Comparison of ENCODE assay signal across 22 cellular contexts in genomic region chr3:52306978-52307377, GRCh38. TPM values are rescaled to one million over a fixed set of nuclear protein-coding genes. Genes with fewer than 3 reads are reported as not detected.
DNase-seq lines count a peak whose midpoint lies in the region; ATAC-seq and TF ChIP-seq lines count a peak whose summit lies in the region.
"Had no signal": no experiment of that assay in that cellular context is flagged by ENCODE, and none has a peak within 500 bp of the region (broad histone marks: within the 10 kb centered on the region; RNA-seq: fewer than 3 reads in every experiment).

No MANE protein-coding gene starts in this region.

- no peak overlapping the region for H2BK120ac ChIP-seq in trophoblast cell (ENCODE audit: insufficient read depth, low read length, poor library complexity)

- H3K4ac ChIP-seq in trophoblast cell (ENCODE audit: low read depth, low read length): no peak overlapping the region

- TF ChIP-seq CTCF in CD4-positive, alpha-beta T cell (IDR thresholded peaks at IDR 0.05): no peak
- TF ChIP-seq CTCF in Peyer's patch (IDR thresholded peaks at IDR 0.05): no peak

- H3K9ac ChIP-seq in trophoblast cell (ENCODE audit: low read length): no peak overlapping the region

- TF ChIP-seq POLR2A in Peyer's patch (IDR thresholded peaks at IDR 0.05): no peak

- in situ Hi-C loops in KBM-7 (cut with MboI; ENCODE audit: low pct_unique_long_range_greater_than_20kb, low sequenced_read_pairs): no loop called here

- no peak overlapping the region for H2AFZ ChIP-seq in trophoblast cell (ENCODE audit: insufficient read depth, low read length, poor library complexity)

- H3K4me2 ChIP-seq in trophoblast cell (ENCODE audit: low read length): no peak overlapping the region

- H4K91ac ChIP-seq in trophoblast cell (ENCODE audit: low read depth, low read length): no peak overlapping the region

- no peak overlapping the region for H4K12ac ChIP-seq in trophoblast cell (ENCODE audit: low read depth, low read length)

- no peak overlapping the region for H3K27ac ChIP-seq in CD4-positive, alpha-beta T cell (ENCODE audit: low read depth, low read length)
- H3K27ac ChIP-seq in Peyer's patch (peak overlapping the region in 3 of 4 donors; percentile 15 to 84 (median 71)), trophoblast cell (ENCODE audit: low read depth, low read length) (no peak overlapping the region)
- H3K27ac ChIP-seq: C4-2B, SJSA1 had no signal

- H3K23ac ChIP-seq in trophoblast cell (ENCODE audit: low read length): no peak overlapping the region

- H3K14ac ChIP-seq in trophoblast cell (ENCODE audit: low read length): no peak overlapping the region

- no CpG with 5 or more reads among the region's 4 CpGs for WGBS in trophoblast cell (ENCODE audit: extremely low coverage, insufficient coverage, insufficient read length)

- no peak overlapping the region for H3K18ac ChIP-seq in trophoblast cell (ENCODE audit: low read length)

- peaks cover 30% of the 10 kb centered on the region for H3K4me1 Mint-ChIP-seq in CD4-positive, alpha-beta T cell (ENCODE audit: low read depth)
- H3K4me1 Mint-ChIP-seq in immature natural killer cell: peaks cover 57 to 62% of the 10 kb centered on the region in 2 donors
- peaks cover 69% of the 10 kb centered on the region for H3K4me1 Mint-ChIP-seq in stimulated activated effector memory CD8-positive, alpha-beta T cell treated with anti-CD3 and anti-CD28 coated beads, Interleukin-12 subunit alpha, Interleukin-12 subunit beta, amount 100 ng/mL, for 72 hours

- POLR2A ChIA-PET in CD4-positive, alpha-beta T cell (lab: Charles Lee): interaction anchor here (1.0 to 1.4 kb wide), 2 partner anchors 20 to 85 kb away, joined by 3 to 6 read pairs; partner anchors contain the start of gene GLYCTK

- peaks cover 0 to 33% (median 13%) of the 10 kb centered on the region in 4 donors for H3K4me1 ChIP-seq in Peyer's patch
- H3K4me1 ChIP-seq in trophoblast cell (ENCODE audit: control insufficient read depth in 1 of 2, insufficient read depth in 2 of 2, low read length in 2 of 2): peaks cover 0 to 2% of the 10 kb centered on the region in 2 experiments
- H3K4me1 ChIP-seq: HAP-1 had no signal

- H3K36me3 ChIP-seq in Peyer's patch (peaks cover 0 to 5% (median 0%) of the 10 kb centered on the region in 3 donors), trophoblast cell (ENCODE audit: control insufficient read depth in 1 of 2, insufficient read depth in 2 of 2, low read length in 2 of 2) (no peaks in the 10 kb centered on the region)
- H3K36me3 ChIP-seq: HAP-1, SJSA1 had no signal

- no peak overlapping the region for H3K4me3 ChIP-seq in Peyer's patch
- no peak overlapping the region for H3K4me3 ChIP-seq in trophoblast cell (ENCODE audit: low read depth, low read length)
- H3K4me3 ChIP-seq: HAP-1, SJSA1 had no signal

- no peak overlapping the region for H4K8ac ChIP-seq in trophoblast cell (ENCODE audit: low read depth, low read length)

- H3K4me3 Mint-ChIP-seq in CD4-positive, alpha-beta T cell: no peak overlapping the region
- H3K4me3 Mint-ChIP-seq in immature natural killer cell: peak overlapping the region in 2 of 5 donors; percentile 67 to 68
- peak overlapping the region; percentile 15 for H3K4me3 Mint-ChIP-seq in stimulated activated effector memory CD8-positive, alpha-beta T cell treated with anti-CD3 and anti-CD28 coated beads, Interleukin-12 subunit alpha, Interleukin-12 subunit beta, amount 100 ng/mL, for 72 hours
- H3K4me3 Mint-ChIP-seq: B cell had no signal

- H3K27me3 Mint-ChIP-seq in CD4-positive, alpha-beta T cell: no peaks in the 10 kb centered on the region
- H3K27me3 Mint-ChIP-seq in immature natural killer cell (ENCODE audit: low read depth in 3 of 3): peaks cover 0 to 10% (median 1%) of the 10 kb centered on the region in 3 donors
- H3K27me3 Mint-ChIP-seq: B cell; CD8-positive, alpha-beta memory T cell had no signal

- intact Hi-C loops in CD4-positive, alpha-beta T cell (cut with DNase I, micrococcal nuclease): no loop called here

- H3K9me3 ChIP-seq in CD4-positive, alpha-beta T cell (ENCODE audit: control insufficient read depth, low read length): no peaks in the 10 kb centered on the region
- H3K9me3 ChIP-seq in Peyer's patch: no peaks in the 10 kb centered on the region
- H3K9me3 ChIP-seq in trophoblast cell (ENCODE audit: insufficient read depth, low read depth, low read length): no peaks in the 10 kb centered on the region
- H3K9me3 ChIP-seq: HAP-1, SJSA1 had no signal

- no peaks in the 10 kb centered on the region for H3K79me1 ChIP-seq in trophoblast cell (ENCODE audit: low read length)

- CTCF ChIA-PET in CD4-positive, alpha-beta T cell (lab: Charles Lee): no interaction called here

- DNase-seq in CD4-positive, alpha-beta T cell: no peak
- no peak for DNase-seq in Peyer's patch
- no peak for DNase-seq in immature natural killer cell
- no peak for DNase-seq in stimulated activated effector memory CD8-positive, alpha-beta T cell treated with anti-CD3 and anti-CD28 coated beads, Interleukin-12 subunit alpha, Interleukin-12 subunit beta, amount 100 ng/mL, for 72 hours (ENCODE audit: low spot score in 2 of 2)
- DNase-seq in EL: no peak
- DNase-seq in trophoblast cell: no peak
- DNase-seq in KBM-7: no peak
- DNase-seq: DMS 273 treated with DMSO at 0.1 percent for 48 hours, DMS79, GF-D8, GOT3, Karpas-422, NCI-H187 treated with DMSO at 0.1 percent for 48 hours, NCI-H345, NCI-H510A treated with DMSO at 0.1 percent for 48 hours, PC-3, Right ventricle myocardium superior had no signal

- ATAC-seq in CD4-positive, alpha-beta T cell (ENCODE audit: poor library complexity): no peak
- no peak for ATAC-seq in stimulated activated effector memory CD8-positive, alpha-beta T cell treated with anti-CD3 and anti-CD28 coated beads, Interleukin-12 subunit alpha, Interleukin-12 subunit beta, amount 100 ng/mL, for 72 hours
- ATAC-seq: PC-3 had no signal

- peak overlapping the region; percentile 77 for H3K27ac Mint-ChIP-seq in CD4-positive, alpha-beta T cell
- H3K27ac Mint-ChIP-seq in immature natural killer cell: peak overlapping the region; percentile 78 to 96 (median 94)
- peak overlapping the region; percentile 77 for H3K27ac Mint-ChIP-seq in stimulated activated effector memory CD8-positive, alpha-beta T cell treated with anti-CD3 and anti-CD28 coated beads, Interleukin-12 subunit alpha, Interleukin-12 subunit beta, amount 100 ng/mL, for 72 hours

- no peaks in the 10 kb centered on the region for H3K79me2 ChIP-seq in trophoblast cell (ENCODE audit: control insufficient read depth, insufficient read depth, low read length, poor library complexity)

- H2AK5ac ChIP-seq in trophoblast cell (ENCODE audit: low read length): no peak overlapping the region

- H2BK12ac ChIP-seq in trophoblast cell (ENCODE audit: low read length): no peak overlapping the region

- peaks cover 18% of the 10 kb centered on the region for H3K36me3 Mint-ChIP-seq in CD4-positive, alpha-beta T cell (ENCODE audit: low read depth)
- H3K36me3 Mint-ChIP-seq in immature natural killer cell: peaks cover 0 to 6% (median 4%) of the 10 kb centered on the region in 3 donors
- H3K36me3 Mint-ChIP-seq in stimulated activated effector memory CD8-positive, alpha-beta T cell treated with anti-CD3 and anti-CD28 coated beads, Interleukin-12 subunit alpha, Interleukin-12 subunit beta, amount 100 ng/mL, for 72 hours: no peaks in the 10 kb centered on the region

- no peaks in the 10 kb centered on the region for H3K9me3 Mint-ChIP-seq in CD4-positive, alpha-beta T cell
- no peaks in the 10 kb centered on the region for H3K9me3 Mint-ChIP-seq in immature natural killer cell
- no peaks in the 10 kb centered on the region for H3K9me3 Mint-ChIP-seq in stimulated activated effector memory CD8-positive, alpha-beta T cell treated with anti-CD3 and anti-CD28 coated beads, Interleukin-12 subunit alpha, Interleukin-12 subunit beta, amount 100 ng/mL, for 72 hours
- H3K9me3 Mint-ChIP-seq: CD8-positive, alpha-beta memory T cell had no signal

- no peak overlapping the region for H2BK5ac ChIP-seq in trophoblast cell (ENCODE audit: low read depth, low read length, poor library complexity)

- H3K27me3 ChIP-seq in CD4-positive, alpha-beta T cell (ENCODE audit: control insufficient read depth, insufficient read depth, low read length): no peaks in the 10 kb centered on the region
- H3K27me3 ChIP-seq in Peyer's patch: no peaks in the 10 kb centered on the region
- no peaks in the 10 kb centered on the region for H3K27me3 ChIP-seq in trophoblast cell (ENCODE audit: insufficient read depth, low read length)
- H3K27me3 ChIP-seq: SJSA1 had no signal

RNA-seq across cellular contexts. Expression of gene DNAH1, which starts 9.1 kb away (rescaled TPM):
- 10 to 100 TPM; 49.7 to 50.7 TPM for total RNA-seq in CD4-positive, alpha-beta T cell
- 100 to 1,000 TPM in 1 of 4 donors, 10 to 100 TPM in 3; 19.3 to 103 (median 64.2) TPM for total RNA-seq in Peyer's patch
- polyA plus RNA-seq in immature natural killer cell: 1 to 10 TPM in 1 of 3 donors, under 1 TPM in 2; 0.31 to 1.8 (median 0.73) TPM
- polyA plus RNA-seq in trophoblast cell (2013): 1.1 and 1.2 TPM in 2 replicates

RNA-seq across cellular contexts. Expression of gene GLYCTK, which starts 19.4 kb away (rescaled TPM):
- 10 to 100 TPM; 24.4 to 24.6 TPM for total RNA-seq in CD4-positive, alpha-beta T cell
- 100 to 1,000 TPM in 3 of 4 donors, 10 to 100 TPM in 1; 89.1 to 274 (median 224) TPM for total RNA-seq in Peyer's patch
- polyA plus RNA-seq in immature natural killer cell: 10 to 100 TPM in 2 of 3 donors, 1 to 10 TPM in 1; 8.2 to 14.5 (median 12.1) TPM
- 1.4 and 1.7 TPM in 2 replicates for polyA plus RNA-seq in trophoblast cell (2013)

RNA-seq across cellular contexts. Expression of gene WDR82, which starts 28.5 kb away (rescaled TPM):
- 100 to 1,000 TPM; 114 TPM for total RNA-seq in CD4-positive, alpha-beta T cell
- total RNA-seq in Peyer's patch: 10 to 100 TPM; 29.7 to 44.0 (median 38.3) TPM
- polyA plus RNA-seq in immature natural killer cell: 10 to 100 TPM; 76.9 to 99.5 (median 81.5) TPM
- 30.8 and 31.8 TPM in 2 replicates for polyA plus RNA-seq in trophoblast cell (2013)

Comparison
In these comparisons a context has a peak if more than half of its experiments do, and no peak if none do; other contexts are left out.
1. H3K27ac ChIP-seq: peak in Peyer's patch (3 of 4); none in CD4-positive, alpha-beta T cell (single experiment) and trophoblast cell (single experiment).
2. Peak in every context shown above with its lines, with median percentiles within 50 percentile points of each other: H3K27ac Mint-ChIP-seq.